In the genomic region with DNA sequence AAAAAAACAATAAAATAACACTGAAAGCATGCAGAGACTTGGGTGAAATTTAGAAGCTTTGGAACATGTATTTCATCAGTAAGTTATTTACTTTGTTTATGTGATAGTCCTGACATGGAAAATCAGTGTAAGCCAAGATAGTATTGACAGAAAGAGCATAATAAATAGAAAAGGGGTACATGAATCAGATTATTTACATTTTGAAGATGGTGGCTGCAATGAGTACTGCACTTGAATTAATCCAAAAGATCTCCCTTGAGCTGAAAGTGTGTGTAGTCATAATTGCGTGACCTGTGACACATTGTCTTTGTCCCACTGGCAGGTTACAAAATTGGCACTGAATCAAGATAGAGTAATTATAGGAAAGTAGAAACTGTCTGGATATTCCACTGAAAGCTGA, we compare ENCODE assay signal across 1 cellular context.
TF ChIP-seq lines count a peak whose summit lies in the region.

No MANE protein-coding gene starts in this region.

TF ChIP-seq in SK-N-SH treated with all-trans-retinoic acid at 6 μM for 48 hours, 23 proteins besides CTCF, POLR2A, EP300 and RAD21:
- TF ChIP-seq ESRRG (CRISPR knock-in tag; IDR thresholded peaks at IDR 0.05) = no peak
- TF ChIP-seq PPARA (CRISPR knock-in tag; IDR thresholded peaks at IDR 0.05; ENCODE audit: borderline replicate concordance) = no peak
- TF ChIP-seq ARNTL (CRISPR knock-in tag; IDR thresholded peaks at IDR 0.05; ENCODE audit: borderline replicate concordance, low read depth) = no peak
- TF ChIP-seq SNAI2 (CRISPR knock-in tag; IDR thresholded peaks at IDR 0.05) = no peak
- no peak for TF ChIP-seq ZFP3 (CRISPR knock-in tag; IDR thresholded peaks at IDR 0.05)
